8 cellular contexts compared by ENCODE assay signal in the genomic region with DNA sequence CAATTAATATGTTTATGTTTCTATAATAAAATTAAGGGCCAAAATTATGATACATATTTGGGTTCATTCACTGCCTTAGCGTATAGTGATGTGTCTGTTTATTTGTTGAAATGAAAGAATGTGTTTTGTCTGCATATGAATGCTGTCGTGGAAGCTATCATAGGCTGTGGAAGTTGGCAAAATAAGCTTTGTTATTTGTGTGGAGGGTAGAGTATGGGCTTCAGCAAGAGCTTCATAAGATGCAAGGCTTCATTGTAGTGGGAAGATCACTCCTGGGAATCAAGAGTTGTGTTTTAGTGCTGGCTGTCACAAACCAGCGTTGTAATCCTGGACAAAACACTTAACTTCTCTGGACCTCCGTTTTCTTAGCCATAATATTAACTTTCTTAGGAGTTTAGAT. TPM values are rescaled to one million over a fixed set of nuclear protein-coding genes. Genes with fewer than 3 reads are reported as not detected.
DNase-seq lines count a peak whose midpoint lies in the region; ATAC-seq, FAIRE-seq and TF ChIP-seq lines count a peak whose summit lies in the region.

No MANE protein-coding gene starts in this region.

- H3K4me3 ChIP-seq in left ventricle myocardium inferior (peak overlapping the region; percentile 88), GM12878 (peak overlapping the region; percentile 87), aorta (ENCODE audit: low read length in 2 of 2) (peak overlapping the region; percentile 87 to 100)

- H3K27ac Mint-ChIP-seq in memory B cell: peak overlapping the region; percentile 25

- peak overlapping the region; percentile 35 for H3K9ac ChIP-seq in GM12878 (ENCODE audit: control insufficient read depth, insufficient read depth, low read length)

- H3K4me1 ChIP-seq in left ventricle myocardium inferior (peaks cover 73% of the 10 kb centered on the region), GM12878 (ENCODE audit: control insufficient read depth, insufficient read depth, low read length) (no peaks in the 10 kb centered on the region; the same call in 1 of the 2 replicates), aorta (ENCODE audit: control insufficient read depth in 1 of 2, insufficient read depth in 2 of 2, low read length in 2 of 2) (peaks cover 0 to 4% of the 10 kb centered on the region in 2 donors)

- in situ Hi-C loops in GM12878 (cut with MboI): loop anchor here (5.0 kb wide), 1 partner anchor 153 kb away; a partner anchor contains a TSS

- H3K9me3 ChIP-seq in left ventricle myocardium inferior (replicated peaks) (no peaks in the 10 kb centered on the region), GM12878 (replicated peaks; ENCODE audit: control insufficient read depth, insufficient read depth, low read length) (no peaks in the 10 kb centered on the region), aorta (ENCODE audit: control insufficient read depth, low read length) (no peaks in the 10 kb centered on the region)

- H3K27me3 ChIP-seq in left ventricle myocardium inferior (ENCODE audit: low read depth): no peaks in the 10 kb centered on the region
- H3K27me3 ChIP-seq in GM12878 (replicated peaks in 1 of 2; ENCODE audit: control insufficient read depth in 2 of 2, insufficient read depth in 2 of 2, low read length in 1 of 2): no peaks in the 10 kb centered on the region
- H3K27me3 ChIP-seq in aorta (ENCODE audit: control insufficient read depth in 1 of 2, insufficient read depth in 2 of 2, low read length in 1 of 2): no peaks in the 10 kb centered on the region

- POLR2A ChIA-PET in GM12878 (lab: Charles Lee): interaction anchor here (0.9 to 1.2 kb wide), 5 partner anchors 14 to 153 kb away, joined by 3 to 7 read pairs (median 3); a partner anchor contains a TSS
- POLR2A ChIA-PET in GM10248 (lab: Yijun Ruan, JAX): no interaction called here

- TF ChIP-seq RAD21 in GM12878 (IDR thresholded peaks at IDR 0.05; ENCODE audit: insufficient read depth, low read depth, low read length): no peak

- BruUV-seq in GM12878 (replicated peaks; lab: Mats Ljungman, UMichigan): no TSS peak

- H2AFZ ChIP-seq in GM12878 (ENCODE audit: control insufficient read depth, low read depth, low read length): no peak overlapping the region; the same call in 1 of the 2 replicates

- H3K4me1 Mint-ChIP-seq in memory B cell: peaks cover 31% of the 10 kb centered on the region

- no peaks in the 10 kb centered on the region for H3K9me3 Mint-ChIP-seq in memory B cell

- TF ChIP-seq CTCF in left ventricle myocardium inferior (IDR thresholded peaks at IDR 0.05; ENCODE audit: borderline replicate concordance): no peak
- TF ChIP-seq CTCF in GM12878 (IDR thresholded peaks at IDR 0.05 in 2 of 3, conservative IDR thresholded peaks at IDR 0.05 in 1 of 3; ENCODE audit: control insufficient read depth in 2 of 3, extremely low read depth in 1 of 3, insufficient read depth in 1 of 3, low read depth in 3 of 3, low read length in 3 of 3): no peak
- TF ChIP-seq CTCF in GM10248 (IDR thresholded peaks at IDR 0.05; ENCODE audit: control extremely low read depth, extremely low read depth, low read depth, missing control alignments): no peak

- no peaks in the 10 kb centered on the region for H3K27me3 Mint-ChIP-seq in memory B cell

- no peaks in the 10 kb centered on the region for H3K36me3 ChIP-seq in left ventricle myocardium inferior
- no peaks in the 10 kb centered on the region for H3K36me3 ChIP-seq in GM12878 (ENCODE audit: control insufficient read depth in 2 of 2, insufficient read depth in 2 of 2, low read length in 1 of 2)
- H3K36me3 ChIP-seq in aorta (ENCODE audit: control insufficient read depth in 1 of 2, insufficient read depth in 2 of 2, low read length in 1 of 2): no peaks in the 10 kb centered on the region

- no peak for DNase-seq in left ventricle myocardium inferior
- no peak for DNase-seq in cardiac septum (ENCODE audit: low spot score)
- DNase-seq in GM12878 (ENCODE audit: low read depth, low spot score): no peak
- DNase-seq in memory B cell (ENCODE audit: low spot score in 2 of 2): no peak
- DNase-seq in aorta: no peak
- DNase-seq in islet precursor cell: no peak
- no peak for DNase-seq in GM10248 (ENCODE audit: extremely low spot score)

- intact Hi-C loops in left ventricle myocardium inferior (cut with micrococcal nuclease) (loop anchor here (10.0 kb wide), 1 partner anchor 85 kb away; no protein-coding TSS in a partner anchor), cardiac septum (cut with DNase I) (loop anchor here (5.0 kb wide), 1 partner anchor 82 kb away; no protein-coding TSS in a partner anchor), GM12878 (cut with micrococcal nuclease; ENCODE audit: unreplicated experiment) (loop anchor here (5.0 kb wide), 1 partner anchor 52 kb away; a partner anchor contains a TSS), aorta (cut with DNase I) (loop anchor here (5.0 kb wide), 1 partner anchor 82 kb away; no protein-coding TSS in a partner anchor)

- ATAC-seq in GM12878 (peak; percentile 15), memory B cell (ENCODE audit: low read depth) (no peak), aorta (ENCODE audit: low FRiP score) (no peak), HG02970 (IDR thresholded peaks at IDR 0.05; ENCODE audit: low FRiP score, unreplicated experiment) (no peak)

- peaks cover 8% of the 10 kb centered on the region for H3K36me3 Mint-ChIP-seq in memory B cell

- H3K4me2 ChIP-seq in GM12878 (ENCODE audit: control insufficient read depth, insufficient read depth): peak overlapping the region; percentile 89

- CTCF ChIA-PET in GM12878 (lab: Yijun Ruan, JAX): interaction anchor here (0.7 to 1.5 kb wide), 9 partner anchors 14 to 155 kb away, joined by 3 to 8 read pairs (median 4); no protein-coding TSS in a partner anchor
- CTCF ChIA-PET in GM10248 (lab: Yijun Ruan, JAX): interaction anchor here (1.0 to 1.2 kb wide), 2 partner anchors 19 to 161 kb away, joined by 3 to 4 read pairs; no protein-coding TSS in a partner anchor

- no peaks in the 10 kb centered on the region for H4K20me1 ChIP-seq in GM12878 (ENCODE audit: control insufficient read depth, insufficient read depth)

- H3K4me3 Mint-ChIP-seq in memory B cell: peak overlapping the region; percentile 59

- no peak for TF ChIP-seq POLR2A in GM12878 (IDR thresholded peaks at IDR 0.05; ENCODE audit: low read depth, low read length)

- H3K27ac ChIP-seq in left ventricle myocardium inferior (replicated peaks) (peak overlapping the region; percentile 47), GM12878 (ENCODE audit: control insufficient read depth, insufficient read depth) (0 out of 2 replicates have a peak overlapping the region, but pooled peaks have one; percentile 11), aorta (ENCODE audit: low read depth in 1 of 2, low read length in 2 of 2) (no peak overlapping the region)

- H3K79me2 ChIP-seq in GM12878 (ENCODE audit: control insufficient read depth, insufficient read depth, low read length): peaks cover 51% of the 10 kb centered on the region

- FAIRE-seq in GM12878 (lab: Jason Lieb, UNC): no peak

- SMC1A ChIA-PET in GM12878 (lab: Charles Lee; ENCODE audit: uncharacterized antibody, unreplicated experiment): interaction anchor here (0.9 to 3.0 kb wide), 11 partner anchors 10 to 158 kb away, joined by 3 to 9 read pairs (median 5); a partner anchor contains a TSS

- WGBS in GM12878 (ENCODE audit: insufficient coverage, insufficient replicate concordance, low lambda C conversion rate, missing lambda C conversion rate): 44% methylated on average over 4 of the region's 4 CpGs
- 6% methylated on average over 4 of the region's 4 CpGs for WGBS in aorta, 2 donors

- no peak for TF ChIP-seq EP300 in GM12878 (IDR thresholded peaks at IDR 0.05; ENCODE audit: borderline replicate concordance in 1 of 2, control insufficient read depth in 1 of 2, low read depth in 2 of 2, low read length in 2 of 2)

- RAD21 ChIA-PET in GM12878 (lab: Charles Lee; ENCODE audit: unreplicated experiment): interaction anchor here (0.8 to 3.1 kb wide), 8 partner anchors 10 to 152 kb away, joined by 3 to 15 read pairs (median 3); no protein-coding TSS in a partner anchor

RNA-seq across cellular contexts. Expression of a gene that starts 2.5 kb away (rescaled TPM):
- 36.1 TPM for total RNA-seq in left ventricle myocardium inferior
- 59.7 TPM for total RNA-seq in cardiac septum
- 36.3 TPM in 2 replicates for total RNA-seq in GM12878 (2013; cell fraction: nucleolus; rRNA removed)
- 15.1 and 16.8 TPM in 2 replicates for total RNA-seq in GM12878 (2014; rRNA removed)
- total RNA-seq in GM12878 (2014; rRNA removed; fragmentation: Illumina TruSeq; extraction: Trizol): 24.2 and 27.0 TPM in 2 replicates
- total RNA-seq in GM12878 (2021): 15.0 and 17.5 TPM in 2 replicates
- polyA plus RNA-seq in GM12878 (2011; ENCODE audit: low read depth): 4.9 TPM
- polyA plus RNA-seq in GM12878 (2011; rRNA removed): 12.8 and 21.1 TPM in 2 replicates
- polyA plus RNA-seq in GM12878 (2011; cell fraction: cytosol; rRNA removed): 3.3 and 3.8 TPM in 2 replicates
- polyA plus RNA-seq in GM12878 (2011; cell fraction: nucleus; rRNA removed): 9.1 and 11.5 TPM in 2 replicates
- 6.0 and 9.6 TPM in 2 replicates for polyA plus RNA-seq in GM12878 (2012)
- polyA plus RNA-seq in GM12878 (2014; fragmentation: Illumina TruSeq; extraction: Trizol): 16.8 and 20.8 TPM in 2 replicates
- 1 to 10 TPM; 6.0 to 6.4 TPM for polyA plus RNA-seq in GM12878 (2014; fragmentation: Nextera tagmentation; extraction: Ambion mirVana)
- polyA plus RNA-seq in GM12878 (2014; rRNA removed): 7.4 and 9.3 TPM in 2 replicates
- polyA plus RNA-seq in GM12878 (2016; fragmentation: Nextera tagmentation; extraction: Ambion mirVana): 1 to 10 TPM; 2.5 to 3.4 TPM
- 8.0 and 10.5 TPM in 2 replicates for polyA minus RNA-seq in GM12878 (2011; rRNA and poly(A)+ RNA removed)
- 6.9 and 12.6 TPM in 2 replicates for polyA minus RNA-seq in GM12878 (2011; cell fraction: cytosol; rRNA and poly(A)+ RNA removed)
- 6.3 and 8.2 TPM in 2 replicates for polyA minus RNA-seq in GM12878 (2011; cell fraction: nucleus; rRNA and poly(A)+ RNA removed)
- 10 to 100 TPM; 47.0 to 50.2 TPM for total RNA-seq in aorta
- polyA plus RNA-seq in aorta: 10 to 100 TPM; 16.0 to 19.7 TPM

RNA-seq across cellular contexts. Expression of a gene that starts 51.5 kb away (rescaled TPM):
- total RNA-seq in left ventricle myocardium inferior: 30.7 TPM
- total RNA-seq in cardiac septum: 33.9 TPM
- total RNA-seq in GM12878 (2013; cell fraction: nucleolus; rRNA removed): 23.1 and 23.8 TPM in 2 replicates
- 26.7 and 33.4 TPM in 2 replicates for total RNA-seq in GM12878 (2014; rRNA removed)
- total RNA-seq in GM12878 (2014; rRNA removed; fragmentation: Illumina TruSeq; extraction: Trizol): 30.4 and 33.3 TPM in 2 replicates
- total RNA-seq in GM12878 (2021): 21.7 and 22.2 TPM in 2 replicates
- polyA plus RNA-seq in GM12878 (2011; ENCODE audit: low read depth): 16.4 TPM
- 31.8 and 35.7 TPM in 2 replicates for polyA plus RNA-seq in GM12878 (2011; rRNA removed)
- 25.6 and 29.5 TPM in 2 replicates for polyA plus RNA-seq in GM12878 (2011; cell fraction: cytosol; rRNA removed)
- 14.9 and 19.3 TPM in 2 replicates for polyA plus RNA-seq in GM12878 (2011; cell fraction: nucleus; rRNA removed)
- polyA plus RNA-seq in GM12878 (2012): 17.3 and 22.5 TPM in 2 replicates
- 28.7 and 31.1 TPM in 2 replicates for polyA plus RNA-seq in GM12878 (2014; fragmentation: Illumina TruSeq; extraction: Trizol)
- 10 to 100 TPM; 26.5 to 27.8 TPM for polyA plus RNA-seq in GM12878 (2014; fragmentation: Nextera tagmentation; extraction: Ambion mirVana)
- polyA plus RNA-seq in GM12878 (2014; rRNA removed): 24.9 and 29.3 TPM in 2 replicates
- polyA plus RNA-seq in GM12878 (2016; fragmentation: Nextera tagmentation; extraction: Ambion mirVana): 10 to 100 TPM; 26.7 to 31.6 TPM
- polyA minus RNA-seq in GM12878 (2011; rRNA and poly(A)+ RNA removed): 23.8 and 24.4 TPM in 2 replicates
- 5.9 and 7.6 TPM in 2 replicates for polyA minus RNA-seq in GM12878 (2011; cell fraction: cytosol; rRNA and poly(A)+ RNA removed)
- 7.4 TPM in 2 replicates for polyA minus RNA-seq in GM12878 (2011; cell fraction: nucleus; rRNA and poly(A)+ RNA removed)
- total RNA-seq in aorta: 10 to 100 TPM; 20.3 to 24.2 TPM
- polyA plus RNA-seq in aorta: 10 to 100 TPM; 16.9 to 20.8 TPM

Comparison
In these comparisons a context has a peak if more than half of its experiments do, and no peak if none do; other contexts are left out.
1. H3K27ac ChIP-seq: peak in left ventricle myocardium inferior (single experiment) and GM12878 (single experiment); none in aorta (0 of 2).
2. Peak in every context shown above with its lines, with median percentiles within 50 percentile points of each other: H3K4me3 ChIP-seq.